In the genomic region with DNA sequence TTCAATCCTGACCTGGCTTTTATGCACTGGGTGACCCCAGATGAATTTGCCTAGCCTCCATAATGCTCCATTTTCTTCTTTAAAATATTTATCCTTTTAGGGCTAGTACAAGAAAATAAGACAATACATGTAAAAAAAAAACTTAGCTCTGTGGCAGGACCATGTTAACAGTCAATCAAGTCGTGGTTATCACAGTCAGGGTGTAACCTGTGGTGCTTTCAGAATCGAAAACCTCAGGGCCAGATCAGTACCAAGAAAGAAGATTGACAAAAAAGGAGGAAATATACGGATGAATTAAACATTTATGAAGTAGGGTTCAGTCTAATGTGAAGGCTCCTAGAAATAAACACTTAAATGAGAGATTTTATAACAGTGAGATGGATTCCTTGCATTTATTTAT, we compare ENCODE assay signal across 24 cellular contexts.
"Had no signal": no experiment of that assay in that cellular context is flagged by ENCODE, and none has a peak within 500 bp of the region (broad histone marks: within the 10 kb centered on the region; RNA-seq: fewer than 3 reads in every experiment).

No MANE protein-coding gene starts in this region.

- H3K27me3 ChIP-seq: left lung, ovary, right atrium auricular region, right lobe of liver, thyroid gland, transverse colon, upper lobe of left lung, vagina had no signal

- H3K27ac Mint-ChIP-seq: naive thymus-derived CD8-positive, alpha-beta T cell; progenitor cell of endocrine pancreas; stimulated activated memory B cell treated with anti-CD40 and anti-IgM and Interleukin-4, amounts not matched to agents 10 μg/mL and 1 μg/mL and 100 μg/mL, for 72 hours had no signal

- H3K27ac ChIP-seq: left lung, lower lobe of right lung, ovary, right atrium auricular region, right lobe of liver, thyroid gland, transverse colon, upper lobe of left lung, vagina had no signal

- H3K4me1 ChIP-seq: left lung, lower lobe of right lung, right atrium auricular region, right lobe of liver, transverse colon, upper lobe of left lung, vagina had no signal

- DNase-seq: kidney; left colon; left lung; lower lobe of right lung; mammary epithelial cell; mesenchymal stem cell; naive thymus-derived CD8-positive, alpha-beta T cell; ovary; right lobe of liver; stimulated activated CD4-positive, alpha-beta T cell treated with anti-CD3 and anti-CD28 coated beads, Interleukin-1b, Interleukin-23, amount 100 ng/mL, for 48 hours; stimulated activated CD4-positive, alpha-beta T cell treated with anti-CD3 and anti-CD28 coated beads, Interleukin-2, amount 100 ng/mL, for 48 hours; stimulated activated CD4-positive, alpha-beta T cell treated with anti-CD3 and anti-CD28 coated beads, Interleukin-4, amount 100 ng/mL, for 4 hours; stimulated activated CD8-positive, alpha-beta memory T cell treated with anti-CD3 and anti-CD28 coated beads, Interleukin-4, amount 100 ng/mL, for 48 hours; stimulated activated naive CD4-positive, alpha-beta T cell treated with Interleukin-2 at 50 U/mL for 16 hours; stimulated activated naive CD8-positive, alpha-beta T cell treated with anti-CD3 and anti-CD28 coated beads, Interleukin-15, amount 100 ng/mL, for 72 hours; substantia nigra; thyroid gland; transverse colon; upper lobe of left lung had no signal

- H3K4me2 ChIP-seq: smooth muscle cell had no signal

- H3K36me3 ChIP-seq: left lung, lower lobe of right lung, ovary, right atrium auricular region, right lobe of liver, thyroid gland, transverse colon, upper lobe of left lung, vagina had no signal

- H3K9me3 ChIP-seq: left lung, lower lobe of right lung, ovary, right atrium auricular region, right lobe of liver, thyroid gland, transverse colon, upper lobe of left lung, vagina had no signal

- H3K9me3 Mint-ChIP-seq: stimulated activated naive CD8-positive, alpha-beta T cell treated with anti-CD3 and anti-CD28 coated beads, Interleukin-15, amount 100 ng/mL, for 72 hours had no signal

- H3K36me3 Mint-ChIP-seq: naive thymus-derived CD8-positive, alpha-beta T cell; stimulated activated memory B cell treated with anti-CD40 and anti-IgM and Interleukin-4, amounts not matched to agents 10 μg/mL and 1 μg/mL and 100 μg/mL, for 72 hours had no signal

- H3K4me3 Mint-ChIP-seq: naive thymus-derived CD8-positive, alpha-beta T cell; stimulated activated memory B cell treated with anti-CD40 and anti-IgM and Interleukin-4, amounts not matched to agents 10 μg/mL and 1 μg/mL and 100 μg/mL, for 72 hours; stimulated activated naive CD8-positive, alpha-beta T cell treated with anti-CD3 and anti-CD28 coated beads, Interleukin-15, amount 100 ng/mL, for 72 hours had no signal

- ATAC-seq: left colon; left lung; lower lobe of right lung; naive thymus-derived CD8-positive, alpha-beta T cell; right lobe of liver; stimulated activated memory B cell treated with anti-CD40 and anti-IgM and Interleukin-4, amounts not matched to agents 10 μg/mL and 1 μg/mL and 100 μg/mL, for 72 hours; stimulated activated naive CD8-positive, alpha-beta T cell treated with anti-CD3 and anti-CD28 coated beads, Interleukin-15, amount 100 ng/mL, for 72 hours had no signal

- H3K4me3 ChIP-seq: left lung, lower lobe of right lung, ovary, right atrium auricular region, right lobe of liver, smooth muscle cell, thyroid gland, transverse colon, upper lobe of left lung, vagina had no signal

- H3K27me3 Mint-ChIP-seq: progenitor cell of endocrine pancreas; stimulated activated naive CD8-positive, alpha-beta T cell treated with anti-CD3 and anti-CD28 coated beads, Interleukin-15, amount 100 ng/mL, for 72 hours had no signal

- H3K4me1 Mint-ChIP-seq: stimulated activated memory B cell treated with anti-CD40 and anti-IgM and Interleukin-4, amounts not matched to agents 10 μg/mL and 1 μg/mL and 100 μg/mL, for 72 hours; stimulated activated naive CD8-positive, alpha-beta T cell treated with anti-CD3 and anti-CD28 coated beads, Interleukin-15, amount 100 ng/mL, for 72 hours had no signal
